ENCODE assay signal across 1 cellular context in the genomic region with DNA sequence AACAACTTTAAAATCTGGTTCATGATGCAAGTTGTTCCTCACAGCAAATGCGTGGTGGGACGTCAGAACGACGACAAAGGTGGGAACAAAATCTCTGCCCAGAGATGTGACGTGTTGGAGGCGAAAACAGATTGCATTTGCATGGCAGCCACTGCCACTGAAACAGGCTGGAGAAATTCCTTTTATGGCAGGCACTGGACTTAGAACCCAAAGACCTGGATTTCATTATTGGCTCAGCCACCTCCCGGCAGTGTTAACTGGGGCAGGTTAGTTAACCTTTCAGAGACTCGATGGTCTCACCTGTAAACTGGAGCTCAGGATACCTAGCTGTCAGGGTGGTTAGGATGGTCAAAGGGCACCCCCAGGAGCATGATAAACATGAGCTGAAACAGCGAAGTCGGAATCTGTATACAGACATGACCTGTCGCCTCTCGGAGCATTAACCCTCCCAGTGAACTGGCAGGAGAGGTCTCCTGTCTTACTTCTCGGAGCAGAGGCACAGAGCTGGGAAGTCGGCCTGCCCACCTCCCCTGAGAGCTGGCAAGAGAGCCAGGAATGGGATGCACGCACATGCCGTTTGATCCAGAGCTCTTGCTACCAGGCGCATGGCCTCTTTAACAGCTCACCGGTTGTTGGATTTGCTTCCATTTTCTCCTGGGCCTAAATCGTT.
TF ChIP-seq lines count a peak whose summit lies in the region.

No MANE protein-coding gene starts in this region.

TF ChIP-seq in HepG2, 621 proteins besides CTCF, POLR2A, EP300 and RAD21 (continued from another document):
- TF ChIP-seq, protein P1, sequence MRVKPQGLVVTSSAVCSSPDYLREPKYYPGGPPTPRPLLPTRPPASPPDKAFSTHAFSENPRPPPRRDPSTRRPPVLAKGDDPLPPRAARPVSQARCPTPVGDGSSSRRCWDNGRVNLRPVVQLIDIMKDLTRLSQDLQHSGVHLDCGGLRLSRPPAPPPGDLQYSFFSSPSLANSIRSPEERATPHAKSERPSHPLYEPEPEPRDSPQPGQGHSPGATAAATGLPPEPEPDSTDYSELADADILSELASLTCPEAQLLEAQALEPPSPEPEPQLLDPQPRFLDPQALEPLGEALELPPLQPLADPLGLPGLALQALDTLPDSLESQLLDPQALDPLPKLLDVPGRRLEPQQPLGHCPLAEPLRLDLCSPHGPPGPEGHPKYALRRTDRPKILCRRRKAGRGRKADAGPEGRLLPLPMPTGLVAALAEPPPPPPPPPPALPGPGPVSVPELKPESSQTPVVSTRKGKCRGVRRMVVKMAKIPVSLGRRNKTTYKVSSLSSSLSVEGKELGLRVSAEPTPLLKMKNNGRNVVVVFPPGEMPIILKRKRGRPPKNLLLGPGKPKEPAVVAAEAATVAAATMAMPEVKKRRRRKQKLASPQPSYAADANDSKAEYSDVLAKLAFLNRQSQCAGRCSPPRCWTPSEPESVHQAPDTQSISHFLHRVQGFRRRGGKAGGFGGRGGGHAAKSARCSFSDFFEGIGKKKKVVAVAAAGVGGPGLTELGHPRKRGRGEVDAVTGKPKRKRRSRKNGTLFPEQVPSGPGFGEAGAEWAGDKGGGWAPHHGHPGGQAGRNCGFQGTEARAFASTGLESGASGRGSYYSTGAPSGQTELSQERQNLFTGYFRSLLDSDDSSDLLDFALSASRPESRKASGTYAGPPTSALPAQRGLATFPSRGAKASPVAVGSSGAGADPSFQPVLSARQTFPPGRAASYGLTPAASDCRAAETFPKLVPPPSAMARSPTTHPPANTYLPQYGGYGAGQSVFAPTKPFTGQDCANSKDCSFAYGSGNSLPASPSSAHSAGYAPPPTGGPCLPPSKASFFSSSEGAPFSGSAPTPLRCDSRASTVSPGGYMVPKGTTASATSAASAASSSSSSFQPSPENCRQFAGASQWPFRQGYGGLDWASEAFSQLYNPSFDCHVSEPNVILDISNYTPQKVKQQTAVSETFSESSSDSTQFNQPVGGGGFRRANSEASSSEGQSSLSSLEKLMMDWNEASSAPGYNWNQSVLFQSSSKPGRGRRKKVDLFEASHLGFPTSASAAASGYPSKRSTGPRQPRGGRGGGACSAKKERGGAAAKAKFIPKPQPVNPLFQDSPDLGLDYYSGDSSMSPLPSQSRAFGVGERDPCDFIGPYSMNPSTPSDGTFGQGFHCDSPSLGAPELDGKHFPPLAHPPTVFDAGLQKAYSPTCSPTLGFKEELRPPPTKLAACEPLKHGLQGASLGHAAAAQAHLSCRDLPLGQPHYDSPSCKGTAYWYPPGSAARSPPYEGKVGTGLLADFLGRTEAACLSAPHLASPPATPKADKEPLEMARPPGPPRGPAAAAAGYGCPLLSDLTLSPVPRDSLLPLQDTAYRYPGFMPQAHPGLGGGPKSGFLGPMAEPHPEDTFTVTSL (CRISPR knock-in tag; IDR thresholded peaks at IDR 0.05; ENCODE audit: borderline replicate concordance): no peak
- TF ChIP-seq TAF15 (IDR thresholded peaks at IDR 0.05; ENCODE audit: low read depth, low read length, poor library complexity, severe bottlenecking): no peak
